ENCODE assay signal across 20 cellular contexts in the genomic region with DNA sequence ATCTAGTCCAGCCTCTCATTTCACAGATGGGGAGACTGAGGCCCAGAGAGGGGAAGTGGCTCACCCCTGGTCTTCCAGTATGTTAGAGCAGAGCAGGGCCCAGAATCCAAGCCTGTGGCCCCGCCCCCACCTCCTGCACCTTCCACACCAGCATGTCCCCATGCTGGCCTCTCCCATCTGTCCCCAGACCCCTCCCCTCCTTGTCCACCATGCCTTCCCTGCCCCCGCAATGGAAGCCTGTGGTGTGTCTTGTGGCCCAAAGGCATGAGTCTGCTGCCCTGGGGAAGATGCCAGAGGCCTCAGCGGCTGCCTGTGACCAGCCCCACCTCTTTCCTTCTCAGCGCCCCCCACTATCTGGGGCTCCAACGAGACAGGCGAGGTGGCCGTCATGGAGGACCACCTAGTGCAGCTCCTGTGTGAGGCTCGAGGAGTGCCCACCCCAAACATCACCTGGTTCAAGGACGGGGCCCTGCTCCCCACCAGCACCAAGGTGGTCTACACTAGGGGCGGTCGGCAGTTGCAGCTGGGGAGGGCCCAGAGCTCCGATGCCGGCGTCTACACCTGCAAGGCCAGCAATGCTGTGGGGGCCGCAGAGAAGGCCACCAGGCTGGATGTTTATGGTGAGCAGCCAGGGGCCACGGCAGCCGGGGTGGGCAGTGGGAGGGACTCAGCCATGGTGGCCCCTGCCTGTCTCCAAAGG.
"Had no signal": no experiment of that assay in that cellular context is flagged by ENCODE, and none has a peak within 500 bp of the region (broad histone marks: within the 10 kb centered on the region; RNA-seq: fewer than 3 reads in every experiment).

No MANE protein-coding gene starts in this region.

- H3K27ac ChIP-seq: brain microvascular endothelial cell, hepatocyte, left ventricle myocardium inferior, upper lobe of right lung had no signal

- H3K9me3 Mint-ChIP-seq: activated naive CD8-positive, alpha-beta T cell treated with anti-CD3 and anti-CD28 coated beads for 36 hours; activated T-helper 1 cell treated with anti-CD3 and anti-CD28 coated beads, Interleukin-12 subunit alpha, Interleukin-12 subunit beta, Interleukin-2, Interleukin-4 antibody, amounts not matched to agents 30 ng/mL and 10 ng/mL and 1 ng/mL, durations not matched to agents 14 hours and 24 hours and 36 hours; dendritic cell treated with granulocyte-macrophage colony-stimulating factor and Interleukin-4, amounts not matched to agents 40 ng/mL and 50 ng/mL, for 4 days; natural killer cell treated with Interleukin-12 subunit alpha and Interleukin-12 subunit beta and Interleukin-15 and Interleukin-18, amount 100 ng/mL, for 72 hours; stimulated activated naive CD8-positive, alpha-beta T cell treated with anti-CD3 and anti-CD28 coated beads, Interleukin-15, amount 100 ng/mL, for 72 hours had no signal

- H3K36me3 ChIP-seq: brain microvascular endothelial cell, left ventricle myocardium inferior, upper lobe of right lung had no signal

- H3K9me3 ChIP-seq: left ventricle myocardium inferior, upper lobe of right lung had no signal

- H3K4me1 ChIP-seq: left ventricle myocardium inferior, upper lobe of right lung had no signal

- H2AFZ ChIP-seq: hepatocyte had no signal

- ATAC-seq: natural killer cell treated with Interleukin-12 subunit alpha and Interleukin-12 subunit beta and Interleukin-15 and Interleukin-18, amount 100 ng/mL, for 72 hours; stimulated activated naive CD8-positive, alpha-beta T cell treated with anti-CD3 and anti-CD28 coated beads, Interleukin-15, amount 100 ng/mL, for 72 hours; upper lobe of right lung had no signal

- FAIRE-seq: kidney, TTC549 had no signal

- H3K27me3 ChIP-seq: hepatocyte, upper lobe of right lung had no signal

- H3K4me2 ChIP-seq: hepatocyte had no signal

- H3K4me1 Mint-ChIP-seq: activated naive CD8-positive, alpha-beta T cell treated with anti-CD3 and anti-CD28 coated beads for 36 hours; stimulated activated naive CD8-positive, alpha-beta T cell treated with anti-CD3 and anti-CD28 coated beads, Interleukin-15, amount 100 ng/mL, for 72 hours had no signal

- H3K27ac Mint-ChIP-seq: activated naive CD8-positive, alpha-beta T cell treated with anti-CD3 and anti-CD28 coated beads for 36 hours; activated T-helper 1 cell treated with anti-CD3 and anti-CD28 coated beads, Interleukin-12 subunit alpha, Interleukin-12 subunit beta, Interleukin-2, Interleukin-4 antibody, amounts not matched to agents 30 ng/mL and 10 ng/mL and 1 ng/mL, durations not matched to agents 14 hours and 24 hours and 36 hours; dendritic cell treated with granulocyte-macrophage colony-stimulating factor and Interleukin-4, amounts not matched to agents 40 ng/mL and 50 ng/mL, for 4 days; natural killer cell treated with Interleukin-12 subunit alpha and Interleukin-12 subunit beta and Interleukin-15 and Interleukin-18, amount 100 ng/mL, for 72 hours had no signal

- H3K79me2 ChIP-seq: hepatocyte had no signal

- H3K27me3 Mint-ChIP-seq: activated naive CD8-positive, alpha-beta T cell treated with anti-CD3 and anti-CD28 coated beads for 36 hours; dendritic cell treated with granulocyte-macrophage colony-stimulating factor and Interleukin-4, amounts not matched to agents 40 ng/mL and 50 ng/mL, for 4 days; natural killer cell treated with Interleukin-12 subunit alpha and Interleukin-12 subunit beta and Interleukin-15 and Interleukin-18, amount 100 ng/mL, for 72 hours; stimulated activated naive CD8-positive, alpha-beta T cell treated with anti-CD3 and anti-CD28 coated beads, Interleukin-15, amount 100 ng/mL, for 72 hours had no signal

- DNase-seq: activated CD4-positive, CD25-positive, alpha-beta regulatory T cell; activated naive CD8-positive, alpha-beta T cell treated with anti-CD3 and anti-CD28 coated beads for 36 hours; amygdala; brain microvascular endothelial cell; effector memory CD4-positive, alpha-beta T cell; kidney; left ventricle myocardium inferior; nucleus accumbens; retina; stimulated activated CD4-positive, alpha-beta T cell treated with anti-CD3 and anti-CD28 coated beads, Interleukin-15, amount 100 ng/mL, for 24 hours; stimulated activated CD4-positive, alpha-beta T cell treated with anti-CD3 and anti-CD28 coated beads, Interleukin-4, amount 100 ng/mL, for 4 hours; stimulated activated CD8-positive, alpha-beta memory T cell treated with anti-CD3 and anti-CD28 coated beads, Interleukin-4, amount 100 ng/mL, for 48 hours; stimulated activated naive CD8-positive, alpha-beta T cell treated with anti-CD3 and anti-CD28 coated beads, Interleukin-15, amount 100 ng/mL, for 72 hours; SW 1271; upper lobe of right lung had no signal

- H3K4me3 ChIP-seq: hepatocyte, left ventricle myocardium inferior, upper lobe of right lung had no signal

- H3K4me3 Mint-ChIP-seq: activated naive CD8-positive, alpha-beta T cell treated with anti-CD3 and anti-CD28 coated beads for 36 hours; activated T-helper 1 cell treated with anti-CD3 and anti-CD28 coated beads, Interleukin-12 subunit alpha, Interleukin-12 subunit beta, Interleukin-2, Interleukin-4 antibody, amounts not matched to agents 30 ng/mL and 10 ng/mL and 1 ng/mL, durations not matched to agents 14 hours and 24 hours and 36 hours; dendritic cell treated with granulocyte-macrophage colony-stimulating factor and Interleukin-4, amounts not matched to agents 40 ng/mL and 50 ng/mL, for 4 days; natural killer cell treated with Interleukin-12 subunit alpha and Interleukin-12 subunit beta and Interleukin-15 and Interleukin-18, amount 100 ng/mL, for 72 hours; stimulated activated naive CD8-positive, alpha-beta T cell treated with anti-CD3 and anti-CD28 coated beads, Interleukin-15, amount 100 ng/mL, for 72 hours had no signal
